26 cellular contexts compared by ENCODE assay signal in the genomic region with DNA sequence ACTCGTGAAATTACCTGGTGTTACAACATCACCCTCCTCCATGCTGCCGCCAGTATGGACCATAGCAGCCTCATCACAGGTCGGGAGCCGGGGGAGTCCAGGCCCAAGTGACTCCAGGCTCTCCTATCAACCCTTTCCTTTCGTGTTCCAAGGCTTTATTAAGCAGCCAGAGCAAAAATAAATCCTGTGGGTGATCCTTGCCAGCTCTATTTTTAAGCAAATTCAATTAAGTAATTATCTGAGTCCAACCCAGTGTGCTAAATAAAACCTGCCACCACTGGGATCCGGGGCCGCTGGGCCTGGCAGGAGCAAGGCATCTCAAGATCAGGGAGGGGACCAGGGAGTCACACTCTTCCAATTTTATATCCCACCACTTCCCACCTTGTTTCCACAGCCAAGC.
"Had no signal": no experiment of that assay in that cellular context is flagged by ENCODE, and none has a peak within 500 bp of the region (broad histone marks: within the 10 kb centered on the region; RNA-seq: fewer than 3 reads in every experiment).

No MANE protein-coding gene starts in this region.

- H3K36me3 ChIP-seq: adrenal gland, colonic mucosa, esophagus squamous epithelium, gastroesophageal sphincter had no signal

- ATAC-seq: activated CD4-positive, alpha-beta T cell treated with anti-CD3 and anti-CD28 coated beads for 36 hours; activated CD8-positive, alpha-beta memory T cell treated with anti-CD3 and anti-CD28 coated beads, Interleukin-2, amount 10 ng/mL, durations not matched to agents 7 days and 5 days; activated CD8-positive, alpha-beta T cell treated with anti-CD3 and anti-CD28 coated beads, Interleukin-2, amount 10 ng/mL, durations not matched to agents 7 days and 5 days; activated naive CD8-positive, alpha-beta T cell treated with anti-CD3 and anti-CD28 coated beads, Interleukin-2, amount 50 U/mL, for 24 hours; body of pancreas; gastroesophageal sphincter had no signal

- H3K27ac ChIP-seq: adrenal gland, body of pancreas, colonic mucosa, epithelial cell of prostate, esophagus squamous epithelium, gastroesophageal sphincter had no signal

- H3K9me3 ChIP-seq: adrenal gland, body of pancreas, colonic mucosa, esophagus squamous epithelium, gastroesophageal sphincter had no signal

- DNase-seq: activated CD4-positive, alpha-beta memory T cell treated with anti-CD3 and anti-CD28 coated beads for 36 hours; activated CD4-positive, alpha-beta T cell treated with anti-CD3 and anti-CD28 coated beads for 36 hours; activated CD4-positive, alpha-beta T cell treated with anti-CD3 and anti-CD28 coated beads, Interleukin-2, amount 10 ng/mL, durations not matched to agents 24 days and 14 days; activated CD4-positive, CD25-positive, alpha-beta regulatory T cell; activated CD4-positive, CD25-positive, alpha-beta regulatory T cell treated with anti-CD3 and anti-CD28 coated beads, Interleukin-2, amount 50 U/mL, for 72 hours; activated CD8-positive, alpha-beta memory T cell treated with anti-CD3 and anti-CD28 coated beads, Interleukin-2, amount 10 ng/mL, durations not matched to agents 7 days and 5 days; activated CD8-positive, alpha-beta memory T cell treated with anti-CD3 and anti-CD28 coated beads, Interleukin-2, amount 50 U/mL, for 4 hours; activated CD8-positive, alpha-beta T cell treated with anti-CD3 and anti-CD28 coated beads, Interleukin-2, amount 10 ng/mL, durations not matched to agents 7 days and 5 days; activated effector memory CD4-positive, alpha-beta T cell treated with anti-CD3 and anti-CD28 coated beads, Interleukin-2, amount 50 U/mL, for 16 hours; activated naive CD4-positive, alpha-beta T cell treated with anti-CD3 and anti-CD28 coated beads for 36 hours; activated naive CD8-positive, alpha-beta T cell treated with anti-CD3 and anti-CD28 coated beads for 36 hours; activated naive CD8-positive, alpha-beta T cell treated with anti-CD3 and anti-CD28 coated beads, Interleukin-2, amount 50 U/mL, for 24 hours; activated T-cell treated with anti-CD3 and anti-CD28 coated beads, Interleukin-2, amount 50 U/mL, for 1 hour; activated T-cell treated with anti-CD3 and anti-CD28 coated beads, Interleukin-2, amount 50 U/mL, for 48 hours; adrenal gland; aorta; body of pancreas; central memory CD4-positive, alpha-beta T cell; cerebellar nuclear complex; colonic mucosa; effector CD8-positive, alpha-beta T cell; esophagus squamous epithelium; foreskin melanocyte; T-helper 2 cell had no signal

- H3K4me3 ChIP-seq: adrenal gland, body of pancreas, colonic mucosa, esophagus squamous epithelium, gastroesophageal sphincter had no signal

- H3K4me1 ChIP-seq: adrenal gland, body of pancreas, colonic mucosa, esophagus squamous epithelium, gastroesophageal sphincter had no signal

- H3K27me3 ChIP-seq: body of pancreas, colonic mucosa, esophagus squamous epithelium, gastroesophageal sphincter had no signal
